Comparison of ENCODE assay signal across 14 cellular contexts in genomic region chr22:48097723-48098122, GRCh38.
A peak's percentile ranks its signal among the peaks of the same experiment; 100 is the strongest.
DNase-seq lines count a peak whose midpoint lies in the region; ATAC-seq, FAIRE-seq and TF ChIP-seq lines count a peak whose summit lies in the region.
"Had no signal": no experiment of that assay in that cellular context is flagged by ENCODE, and none has a peak within 500 bp of the region (broad histone marks: within the 10 kb centered on the region; RNA-seq: fewer than 3 reads in every experiment).

No MANE protein-coding gene starts in this region.

- H3K4me1 ChIP-seq in naive thymus-derived CD4-positive, alpha-beta T cell (ENCODE audit: control insufficient read depth in 2 of 2, insufficient read depth in 2 of 2, low read length in 2 of 2), result peaks cover 10 to 33% of the 10 kb centered on the region in 2 donors
- no peaks in the 10 kb centered on the region for H3K4me1 ChIP-seq in H9 (ENCODE audit: insufficient read depth, low read length)
- H3K4me1 ChIP-seq: A549, lower lobe of right lung, right atrium auricular region had no signal

- no peak overlapping the region for H2BK120ac ChIP-seq in H9 (ENCODE audit: low read depth, low read length, poor library complexity, severe bottlenecking)

- H3K27ac ChIP-seq in naive thymus-derived CD4-positive, alpha-beta T cell (ENCODE audit: low read depth, low read length), result no peak overlapping the region
- no peak overlapping the region for H3K27ac ChIP-seq in H9 (ENCODE audit: insufficient read length, low read depth, low read length)
- H3K27ac ChIP-seq: A549, lower lobe of right lung, PC-9, right atrium auricular region had no signal

- no peaks in the 10 kb centered on the region for H3K27me3 ChIP-seq in naive thymus-derived CD4-positive, alpha-beta T cell (ENCODE audit: control insufficient read depth in 2 of 2, insufficient read depth in 2 of 2, low read length in 2 of 2)
- H3K27me3 ChIP-seq in H9 (ENCODE audit: insufficient read depth, low read length), result no peaks in the 10 kb centered on the region
- H3K27me3 ChIP-seq: right atrium auricular region had no signal

- no peak for FAIRE-seq in D721Med (lab: Jason Lieb, UNC)
- FAIRE-seq: A549 had no signal

- TF ChIP-seq CTCF in H9 (conservative IDR thresholded peaks at IDR 0.05) (no peak), D721Med (IDR thresholded peaks at IDR 0.05; ENCODE audit: insufficient read depth, missing control alignments) (no peak)

- H3T11ph ChIP-seq in H9 (ENCODE audit: low read length), result no peak overlapping the region

- H2BK5ac ChIP-seq in H9 (ENCODE audit: insufficient read length, low read length), result no peak overlapping the region

- no peak overlapping the region for H2BK12ac ChIP-seq in H9 (ENCODE audit: insufficient read length, low read depth, low read length)

- H3K4me1 Mint-ChIP-seq in naive thymus-derived CD4-positive, alpha-beta T cell, result peaks cover 11 to 37% (median 28%) of the 10 kb centered on the region in 7 donors
- H3K4me1 Mint-ChIP-seq in H9, result peaks cover 8 to 16% of the 10 kb centered on the region in 2 experiments

- no peaks in the 10 kb centered on the region for H3K79me2 ChIP-seq in H9 (ENCODE audit: insufficient read depth, low read length)

- H3K27ac Mint-ChIP-seq in naive thymus-derived CD4-positive, alpha-beta T cell, result peak overlapping the region in 8 of 9 donors; percentile 9 to 90 (median 39)
- H3K27ac Mint-ChIP-seq in H9, result no peak overlapping the region
- H3K27ac Mint-ChIP-seq: HFFc6 had no signal

- H3K9me3 Mint-ChIP-seq in naive thymus-derived CD4-positive, alpha-beta T cell, result peaks cover 0 to 4% (median 0%) of the 10 kb centered on the region in 11 donors
- H3K9me3 Mint-ChIP-seq in H9, result peaks cover under 1 to 2% of the 10 kb centered on the region in 2 experiments; a peak in 2 of 5 replicates

- peaks cover 0 to 25% (median 4%) of the 10 kb centered on the region in 5 donors for H3K27me3 Mint-ChIP-seq in naive thymus-derived CD4-positive, alpha-beta T cell
- H3K27me3 Mint-ChIP-seq in H9 (ENCODE audit: low read depth), result peaks cover 4% of the 10 kb centered on the region

- no peak overlapping the region for H3K4ac ChIP-seq in H9 (ENCODE audit: low read depth, low read length)

- no peak overlapping the region for H3K4me3 ChIP-seq in naive thymus-derived CD4-positive, alpha-beta T cell (ENCODE audit: low read length)
- H3K4me3 ChIP-seq: A549, lower lobe of right lung, PC-9, right atrium auricular region had no signal

- CTCF ChIA-PET in naive thymus-derived CD4-positive, alpha-beta T cell (lab: Charles Lee), result no interaction called here

- H3K18ac ChIP-seq in H9 (ENCODE audit: insufficient read length, low read depth, low read length), result no peak overlapping the region

- no peak overlapping the region for H3K23ac ChIP-seq in H9 (ENCODE audit: insufficient read length, low read depth, low read length)

- H2AFZ ChIP-seq in H9 (ENCODE audit: low read length), result no peak overlapping the region
- H2AFZ ChIP-seq: PC-9 had no signal

- H3K36me3 Mint-ChIP-seq in naive thymus-derived CD4-positive, alpha-beta T cell, result no peaks in the 10 kb centered on the region
- H3K36me3 Mint-ChIP-seq in H9 (ENCODE audit: insufficient read depth in 1 of 3, low read depth in 3 of 3), result peaks cover 0 to 2% (median 0%) of the 10 kb centered on the region in 3 experiments; a peak in 1 of 7 replicates

- no peaks in the 10 kb centered on the region for H3K79me1 ChIP-seq in H9 (ENCODE audit: insufficient read depth, low read depth, low read length, poor library complexity, severe bottlenecking)

- H3K4me3 Mint-ChIP-seq in naive thymus-derived CD4-positive, alpha-beta T cell, result peak overlapping the region in 9 of 10 donors; percentile 23 to 87 (median 75)
- H3K4me3 Mint-ChIP-seq in H9, result no peak overlapping the region
- H3K4me3 Mint-ChIP-seq: HFFc6 had no signal

- no peak overlapping the region for H3K14ac ChIP-seq in H9 (ENCODE audit: insufficient read depth, low read length)

- no peak overlapping the region for H3K9ac ChIP-seq in H9 (ENCODE audit: extremely low read depth, insufficient read length, low read length)

- no peak overlapping the region for H4K91ac ChIP-seq in H9 (ENCODE audit: insufficient read length, low read depth, low read length)

- no peak overlapping the region for H2AK5ac ChIP-seq in H9 (ENCODE audit: insufficient read length, low read length)

- ATAC-seq in activated CD4-positive, CD25-positive, alpha-beta regulatory T cell treated with anti-CD3 and anti-CD28 coated beads, Interleukin-2, amount 50 U/mL, for 24 hours, result no peak
- ATAC-seq in GM21528 (IDR thresholded peaks at IDR 0.05; ENCODE audit: low FRiP score, unreplicated experiment) (peak; percentile 34), HG03520 (IDR thresholded peaks at IDR 0.05; ENCODE audit: unreplicated experiment) (peak; percentile 21)
- ATAC-seq in naive thymus-derived CD4-positive, alpha-beta T cell, result no peak
- ATAC-seq: A549 had no signal

- no peaks in the 10 kb centered on the region for H3K23me2 ChIP-seq in H9 (ENCODE audit: insufficient read length, low read depth, low read length, poor library complexity, severe bottlenecking)

- H3K36me3 ChIP-seq in naive thymus-derived CD4-positive, alpha-beta T cell (ENCODE audit: control insufficient read depth in 2 of 3, insufficient read depth in 3 of 3, low read length in 3 of 3), result no peaks in the 10 kb centered on the region
- H3K36me3 ChIP-seq: lower lobe of right lung, right atrium auricular region had no signal

- WGBS in H9 (ENCODE audit: extremely low coverage, insufficient read length, low lambda C conversion rate), result no CpG with 5 or more reads among the region's 7 CpGs

- H3K56ac ChIP-seq in H9 (ENCODE audit: insufficient read length, low read depth, low read length), result no peak overlapping the region

- H4K8ac ChIP-seq in H9 (replicated peaks; ENCODE audit: insufficient read length, low read depth, low read length), result no peak overlapping the region

- intact Hi-C loops in naive thymus-derived CD4-positive, alpha-beta T cell (cut with micrococcal nuclease), result no loop called here

- H3K9me3 ChIP-seq in naive thymus-derived CD4-positive, alpha-beta T cell (ENCODE audit: control insufficient read depth in 2 of 3, low read length in 3 of 3), result no peaks in the 10 kb centered on the region
- no peaks in the 10 kb centered on the region for H3K9me3 ChIP-seq in H9 (ENCODE audit: control insufficient read depth, low read depth, low read length)
- H3K9me3 ChIP-seq: A549, lower lobe of right lung, right atrium auricular region had no signal

- H3K4me2 ChIP-seq in H9 (ENCODE audit: insufficient read depth, insufficient read length, low read length), result no peak overlapping the region
- H3K4me2 ChIP-seq: A549, PC-9 had no signal

- peak; percentile 12 for DNase-seq in activated CD4-positive, CD25-positive, alpha-beta regulatory T cell treated with anti-CD3 and anti-CD28 coated beads, Interleukin-2, amount 50 U/mL, for 72 hours
- DNase-seq in naive thymus-derived CD4-positive, alpha-beta T cell, result no peak
- DNase-seq in H9 (no peak), GM03348 (ENCODE audit: low spot score) (no peak), D721Med (ENCODE audit: insufficient read length, low spot score) (no peak)
- DNase-seq: foreskin melanocyte, HFFc6, lower lobe of right lung, PC-9 had no signal

- H4K5ac ChIP-seq in H9 (ENCODE audit: insufficient read length, low read depth, low read length), result no peak overlapping the region

- no peak overlapping the region for H2BK15ac ChIP-seq in H9 (ENCODE audit: low read depth, low read length)

- H4K20me1 ChIP-seq in H9 (ENCODE audit: control insufficient read depth, insufficient read depth, insufficient read length), result no peaks in the 10 kb centered on the region

- POLR2A ChIA-PET in naive thymus-derived CD4-positive, alpha-beta T cell (lab: Charles Lee), result no interaction called here

- no peak overlapping the region for H2BK20ac ChIP-seq in H9 (ENCODE audit: low read depth, low read length, poor library complexity, severe bottlenecking)

Comparison
In these comparisons a context has a peak if more than half of its experiments do, and no peak if none do; other contexts are left out.
1. ATAC-seq: peak in GM21528 (single experiment) and HG03520 (single experiment); none in activated CD4-positive, CD25-positive, alpha-beta regulatory T cell treated with anti-CD3 and anti-CD28 coated beads, Interleukin-2, amount 50 U/mL, for 24 hours (0 of 2) and naive thymus-derived CD4-positive, alpha-beta T cell (single experiment).
2. H3K27ac Mint-ChIP-seq: peak in naive thymus-derived CD4-positive, alpha-beta T cell (8 of 9); none in H9 (0 of 3).
3. H3K4me3 Mint-ChIP-seq: peak in naive thymus-derived CD4-positive, alpha-beta T cell (9 of 10); none in H9 (0 of 2).